ENCODE assay signal across 8 cellular contexts in genomic region chr3:195133462-195133861, GRCh38.
A peak's percentile ranks its signal among the peaks of the same experiment; 100 is the strongest.
DNase-seq lines count a peak whose midpoint lies in the region; ATAC-seq and TF ChIP-seq lines count a peak whose summit lies in the region.

No MANE protein-coding gene starts in this region.

- no peaks in the 10 kb centered on the region for H3K27me3 ChIP-seq in testis

- no peaks in the 10 kb centered on the region for H3K4me1 ChIP-seq in testis

- intact Hi-C loops in testis (cut with DNase I; ENCODE audit: low total_unique reads), result no loop called here

- H3K27ac ChIP-seq in testis, result no peak overlapping the region

- DNase-seq in NCI-H1694 (lab: John Stamatoyannopoulos, UW) (peak; percentile 81), skeletal muscle cell (ENCODE audit: low read depth) (peak; percentile 88), testis (no peak), cerebellar nuclear complex (lab: John Stamatoyannopoulos, UW) (no peak), glomerular visceral epithelial cell (ENCODE audit: extremely low spot score) (no peak)
- peak; percentile 39 for DNase-seq in central memory CD4-positive, alpha-beta T cell

- H3K4me3 ChIP-seq in skeletal muscle cell (ENCODE audit: low read depth, low read length) (no peak overlapping the region), testis (no peak overlapping the region)

- no peaks in the 10 kb centered on the region for H3K36me3 ChIP-seq in testis (ENCODE audit: low read depth, missing control alignments)

- TF ChIP-seq CTCF in testis (IDR thresholded peaks at IDR 0.05), result no peak

- TF ChIP-seq POLR2A in GM18505 (IDR thresholded peaks at IDR 0.05; ENCODE audit: borderline replicate concordance, extremely low read depth, insufficient read depth, insufficient read length) (no peak), testis (IDR thresholded peaks at IDR 0.05) (no peak)

- ATAC-seq in GM18505 (IDR thresholded peaks at IDR 0.05; ENCODE audit: unreplicated experiment) (peak; percentile 35), HG02763 (IDR thresholded peaks at IDR 0.05; ENCODE audit: unreplicated experiment) (no peak)

- 78 to 85% methylated on average over 12 of the region's 12 CpGs for WGBS in testis, 2 donors

- no peaks in the 10 kb centered on the region for H3K9me3 ChIP-seq in testis

Comparison
In these comparisons a context has a peak if more than half of its experiments do, and no peak if none do; other contexts are left out.
1. DNase-seq: peak in NCI-H1694 (single experiment), central memory CD4-positive, alpha-beta T cell (single experiment) and skeletal muscle cell (single experiment); none in testis (single experiment), cerebellar nuclear complex (0 of 2) and glomerular visceral epithelial cell (single experiment).